In genomic region chr16:399278-400019, GRCh38 we compare ENCODE assay signal across 13 cellular contexts. TPM values are rescaled to one million over a fixed set of nuclear protein-coding genes. Genes with fewer than 3 reads are reported as not detected.
DNase-seq lines count a peak whose midpoint lies in the region; ATAC-seq and TF ChIP-seq lines count a peak whose summit lies in the region.
"Had no signal": no experiment of that assay in that cellular context is flagged by ENCODE, and none has a peak within 500 bp of the region (broad histone marks: within the 10 kb centered on the region; RNA-seq: fewer than 3 reads in every experiment).

No MANE protein-coding gene starts in this region.

- in situ Hi-C loops in KBM-7 (cut with MboI; ENCODE audit: low pct_unique_long_range_greater_than_20kb, low sequenced_read_pairs): no loop called here

- H3K9me3 ChIP-seq in NT2/D1 (ENCODE audit: insufficient read depth, low read length): no peaks in the 10 kb centered on the region
- H3K9me3 ChIP-seq in osteoblast (ENCODE audit: low read depth, low read length): no peaks in the 10 kb centered on the region
- H3K9me3 ChIP-seq: lower lobe of right lung had no signal

- H3K4me2 ChIP-seq in osteoblast (ENCODE audit: insufficient read depth, low read length): no peak overlapping the region

- peaks cover 10% of the 10 kb centered on the region for H3K27me3 Mint-ChIP-seq in activated CD4-positive, alpha-beta T cell treated with anti-CD3 and anti-CD28 coated beads, Interleukin-2, amount 10 ng/mL, durations not matched to agents 7 days and 5 days
- H3K27me3 Mint-ChIP-seq in central memory CD8-positive, alpha-beta T cell: no peaks in the 10 kb centered on the region

- no peak overlapping the region for H3K27ac ChIP-seq in osteoblast (ENCODE audit: low read depth, low read length)

- no peak overlapping the region for H2AFZ ChIP-seq in osteoblast (ENCODE audit: low read length)

- H3K4me1 Mint-ChIP-seq in activated CD4-positive, alpha-beta T cell treated with anti-CD3 and anti-CD28 coated beads, Interleukin-2, amount 10 ng/mL, durations not matched to agents 7 days and 5 days: peaks cover 24% of the 10 kb centered on the region
- H3K4me1 Mint-ChIP-seq in central memory CD8-positive, alpha-beta T cell: peaks cover 21% of the 10 kb centered on the region

- no peak overlapping the region for H3K4me3 ChIP-seq in NT2/D1 (ENCODE audit: insufficient read length, low read depth)
- no peak overlapping the region for H3K4me3 ChIP-seq in osteoblast (ENCODE audit: insufficient read depth, low read length)

- H4K20me1 ChIP-seq in osteoblast (ENCODE audit: insufficient read depth, low read length): peaks cover 7% of the 10 kb centered on the region

- POLR2A ChIA-PET in activated CD4-positive, alpha-beta T cell treated with anti-CD3 and anti-CD28 coated beads, Interleukin-2, amount 10 ng/mL, durations not matched to agents 7 days and 5 days (lab: Charles Lee): interaction anchor here (0.5 kb wide), 1 partner anchor 7 kb away, joined by 4 read pairs; no protein-coding TSS in a partner anchor
- POLR2A ChIA-PET in HEK293T (lab: Yijun Ruan, JAX): interaction anchor here (1.1 kb wide), 1 partner anchor 18 kb away, joined by 4 read pairs; the partner anchor contains the start of gene PGAP6

- H3K9me3 Mint-ChIP-seq in activated CD4-positive, alpha-beta T cell treated with anti-CD3 and anti-CD28 coated beads, Interleukin-2, amount 10 ng/mL, durations not matched to agents 7 days and 5 days: no peaks in the 10 kb centered on the region
- no peaks in the 10 kb centered on the region for H3K9me3 Mint-ChIP-seq in central memory CD8-positive, alpha-beta T cell
- H3K9me3 Mint-ChIP-seq: activated naive CD4-positive, alpha-beta T cell treated with anti-CD3 and anti-CD28 coated beads, Interleukin-2, amount 50 U/mL, for 72 hours had no signal

- H3K36me3 ChIP-seq in NT2/D1 (ENCODE audit: insufficient read depth, insufficient read length, low read length): peaks cover 29% of the 10 kb centered on the region
- peaks cover 6% of the 10 kb centered on the region for H3K36me3 ChIP-seq in osteoblast (ENCODE audit: insufficient read depth, low read length)

- TF ChIP-seq CTCF in osteoblast (IDR thresholded peaks at IDR 0.05; ENCODE audit: extremely low read depth, low read depth, low read length): no peak

- CTCF ChIA-PET in activated CD4-positive, alpha-beta T cell treated with anti-CD3 and anti-CD28 coated beads, Interleukin-2, amount 10 ng/mL, durations not matched to agents 7 days and 5 days (lab: Charles Lee): no interaction called here
- CTCF ChIA-PET in HEK293T (lab: Yijun Ruan, JAX): no interaction called here

- H3K4me3 Mint-ChIP-seq in activated CD4-positive, alpha-beta T cell treated with anti-CD3 and anti-CD28 coated beads, Interleukin-2, amount 10 ng/mL, durations not matched to agents 7 days and 5 days: peak overlapping the region; percentile 87
- peak overlapping the region; percentile 82 for H3K4me3 Mint-ChIP-seq in central memory CD8-positive, alpha-beta T cell

- peaks cover 17% of the 10 kb centered on the region for H3K79me2 ChIP-seq in osteoblast (ENCODE audit: insufficient read depth, low read length)

- H3K9ac ChIP-seq in NT2/D1 (ENCODE audit: insufficient read length, low read depth): peak overlapping the region; percentile 57

- DNase-seq in activated CD4-positive, alpha-beta T cell treated with anti-CD3 and anti-CD28 coated beads, Interleukin-2, amount 10 ng/mL, durations not matched to agents 7 days and 5 days: no peak
- no peak for DNase-seq in activated CD4-positive, alpha-beta T cell treated with anti-CD3 and anti-CD28 coated beads, Interleukin-2, amount 50 U/mL, for 1 hour
- DNase-seq in NT2/D1 (ENCODE audit: low read depth, low spot score) (no peak), osteoblast (ENCODE audit: insufficient read length, low spot score, missing footprints) (peak; percentile 60), HEK293T (ENCODE audit: extremely low spot score) (no peak), KBM-7 (no peak)
- DNase-seq in central memory CD8-positive, alpha-beta T cell (ENCODE audit: low spot score in 2 of 2): no peak
- DNase-seq: ACHN; DMS79; lower lobe of right lung; stimulated activated CD8-positive, alpha-beta memory T cell treated with anti-CD3 and anti-CD28 coated beads, Interleukin-4, amount 100 ng/mL, for 48 hours had no signal

- H3K36me3 Mint-ChIP-seq in activated CD4-positive, alpha-beta T cell treated with anti-CD3 and anti-CD28 coated beads, Interleukin-2, amount 10 ng/mL, durations not matched to agents 7 days and 5 days (ENCODE audit: low read depth): no peaks in the 10 kb centered on the region
- H3K36me3 Mint-ChIP-seq in central memory CD8-positive, alpha-beta T cell (ENCODE audit: insufficient read depth): peaks cover 8% of the 10 kb centered on the region
- H3K36me3 Mint-ChIP-seq: activated naive CD4-positive, alpha-beta T cell treated with anti-CD3 and anti-CD28 coated beads, Interleukin-2, amount 50 U/mL, for 72 hours had no signal

- H3K27me3 ChIP-seq in NT2/D1 (ENCODE audit: insufficient read depth, insufficient read length) (no peaks in the 10 kb centered on the region), osteoblast (ENCODE audit: insufficient read depth, low read length) (no peaks in the 10 kb centered on the region)

- H3K4me1 ChIP-seq in NT2/D1 (ENCODE audit: insufficient read depth, insufficient read length) (peaks cover 19% of the 10 kb centered on the region), osteoblast (ENCODE audit: insufficient read depth, low read length) (peaks cover 9% of the 10 kb centered on the region)

- H3K27ac Mint-ChIP-seq in activated CD4-positive, alpha-beta T cell treated with anti-CD3 and anti-CD28 coated beads, Interleukin-2, amount 10 ng/mL, durations not matched to agents 7 days and 5 days: no peak overlapping the region
- no peak overlapping the region for H3K27ac Mint-ChIP-seq in central memory CD8-positive, alpha-beta T cell (ENCODE audit: low read depth)
- H3K27ac Mint-ChIP-seq: activated naive CD4-positive, alpha-beta T cell treated with anti-CD3 and anti-CD28 coated beads, Interleukin-2, amount 50 U/mL, for 72 hours had no signal

- no peak for ATAC-seq in central memory CD8-positive, alpha-beta T cell (replicated peaks; ENCODE audit: extremely low read depth, poor library complexity, severe bottlenecking)
- ATAC-seq in HG03196 (IDR thresholded peaks at IDR 0.05; ENCODE audit: unreplicated experiment): no peak
- ATAC-seq: activated naive CD4-positive, alpha-beta T cell treated with anti-CD3 and anti-CD28 coated beads, Interleukin-2, amount 50 U/mL, for 72 hours; lower lobe of right lung had no signal

TF ChIP-seq in HEK293T, 16 proteins besides CTCF, POLR2A, EP300 and RAD21:
- TF ChIP-seq LEF1 (IDR thresholded peaks at IDR 0.05; ENCODE audit: borderline replicate concordance): no peak
- no peak for TF ChIP-seq FOXA1 (IDR thresholded peaks at IDR 0.05)
- TF ChIP-seq NFRKB (IDR thresholded peaks at IDR 0.05): no peak
- TF ChIP-seq FOXK2 (IDR thresholded peaks at IDR 0.05): no peak
- TF ChIP-seq CTBP1 (IDR thresholded peaks at IDR 0.05; ENCODE audit: borderline replicate concordance): no peak
- no peak for TF ChIP-seq SUZ12 (IDR thresholded peaks at IDR 0.05)
- TF ChIP-seq FOXM1 (IDR thresholded peaks at IDR 0.05; ENCODE audit: borderline replicate concordance): no peak
- TF ChIP-seq SP1 (IDR thresholded peaks at IDR 0.05): no peak
- no peak for TF ChIP-seq L3MBTL2 (conservative IDR thresholded peaks at IDR 0.05)
- TF ChIP-seq ARNT (IDR thresholded peaks at IDR 0.05): no peak
- TF ChIP-seq HDGF (IDR thresholded peaks at IDR 0.05; ENCODE audit: borderline replicate concordance): no peak; the same call in 1 of the 2 replicates
- no peak for TF ChIP-seq PKNOX1 (IDR thresholded peaks at IDR 0.05)
- TF ChIP-seq ZNF384 (IDR thresholded peaks at IDR 0.05): no peak
- no peak for TF ChIP-seq ELF4 (IDR thresholded peaks at IDR 0.05)
- TF ChIP-seq TARDBP (IDR thresholded peaks at IDR 0.05): no peak

RNA-seq across cellular contexts. Expression of gene DECR2, which starts 2.2 kb away (rescaled TPM):
- 1 to 10 TPM; 5.3 to 6.9 TPM for total RNA-seq in activated CD4-positive, alpha-beta T cell treated with anti-CD3 and anti-CD28 coated beads, Interleukin-2, amount 10 ng/mL, durations not matched to agents 7 days and 5 days
- total RNA-seq in osteoblast: 18.1 and 24.5 TPM in 2 replicates

RNA-seq across cellular contexts. Expression of gene NME4, which starts 2.5 kb away (rescaled TPM):
- total RNA-seq in activated CD4-positive, alpha-beta T cell treated with anti-CD3 and anti-CD28 coated beads, Interleukin-2, amount 10 ng/mL, durations not matched to agents 7 days and 5 days: 10 to 100 TPM; 27.0 to 30.9 TPM
- 77.2 and 83.6 TPM in 2 replicates for total RNA-seq in osteoblast

RNA-seq across cellular contexts. Expression of gene PGAP6, which starts 17.7 kb away (rescaled TPM):
- 10 to 100 TPM; 85.2 to 99.2 TPM for total RNA-seq in activated CD4-positive, alpha-beta T cell treated with anti-CD3 and anti-CD28 coated beads, Interleukin-2, amount 10 ng/mL, durations not matched to agents 7 days and 5 days
- 40.1 and 54.3 TPM in 2 replicates for total RNA-seq in osteoblast

RNA-seq across cellular contexts. Expression of gene RAB11FIP3, which starts 26.0 kb away (rescaled TPM):
- 10 to 100 TPM; 22.7 to 26.0 TPM for total RNA-seq in activated CD4-positive, alpha-beta T cell treated with anti-CD3 and anti-CD28 coated beads, Interleukin-2, amount 10 ng/mL, durations not matched to agents 7 days and 5 days
- total RNA-seq in osteoblast: 22.7 and 25.3 TPM in 2 replicates

RNA-seq across cellular contexts. Expression of gene MRPL28, which starts 29.1 kb away (rescaled TPM):
- 10 to 100 TPM; 78.4 to 80.0 TPM for total RNA-seq in activated CD4-positive, alpha-beta T cell treated with anti-CD3 and anti-CD28 coated beads, Interleukin-2, amount 10 ng/mL, durations not matched to agents 7 days and 5 days
- total RNA-seq in osteoblast: 50.7 and 55.4 TPM in 2 replicates
